Comparison of ENCODE assay signal across 1 cellular context in the genomic region with DNA sequence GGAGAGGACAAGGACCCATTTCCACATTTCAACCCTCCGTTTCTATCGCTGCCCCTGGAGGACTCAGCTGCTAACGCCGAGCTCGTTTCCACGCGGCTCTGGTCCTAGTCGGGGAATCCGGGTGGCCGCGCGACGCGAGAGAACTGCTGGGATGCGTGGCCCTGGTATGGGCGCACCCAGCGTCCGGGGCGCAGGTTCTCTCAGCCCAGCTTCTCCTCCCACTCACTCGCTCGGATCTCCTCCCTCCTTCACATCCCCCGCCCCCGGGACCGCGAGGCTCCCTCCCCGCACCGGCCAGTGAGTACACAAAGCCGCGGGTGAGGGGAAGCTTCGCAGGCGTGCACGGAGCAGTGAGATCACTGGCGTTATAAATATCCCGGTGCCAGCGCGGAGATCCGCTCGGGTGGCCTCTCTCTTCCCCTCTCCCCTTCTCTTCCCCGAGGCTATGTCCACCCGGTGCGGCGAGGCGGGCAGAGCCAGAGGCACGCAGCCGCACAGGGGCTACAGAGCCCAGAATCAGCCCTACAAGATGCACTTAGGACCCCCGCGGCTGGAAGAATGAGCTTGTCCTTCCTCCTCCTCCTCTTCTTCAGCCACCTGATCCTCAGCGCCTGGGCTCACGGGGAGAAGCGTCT.
A peak's percentile ranks its signal among the peaks of the same experiment; 100 is the strongest.
TF ChIP-seq lines count a peak whose summit lies in the region.

A gene with protein sequence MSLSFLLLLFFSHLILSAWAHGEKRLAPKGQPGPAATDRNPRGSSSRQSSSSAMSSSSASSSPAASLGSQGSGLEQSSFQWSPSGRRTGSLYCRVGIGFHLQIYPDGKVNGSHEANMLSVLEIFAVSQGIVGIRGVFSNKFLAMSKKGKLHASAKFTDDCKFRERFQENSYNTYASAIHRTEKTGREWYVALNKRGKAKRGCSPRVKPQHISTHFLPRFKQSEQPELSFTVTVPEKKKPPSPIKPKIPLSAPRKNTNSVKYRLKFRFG (plus strand): TSS at position 398 of the 635 bp plus-strand sequence. CDS start 161 bp downstream, at position 559.

TF ChIP-seq in K562, 482 proteins besides CTCF, POLR2A, EP300 and RAD21 (continued from another document and continues in another):
- TF ChIP-seq, protein P1, sequence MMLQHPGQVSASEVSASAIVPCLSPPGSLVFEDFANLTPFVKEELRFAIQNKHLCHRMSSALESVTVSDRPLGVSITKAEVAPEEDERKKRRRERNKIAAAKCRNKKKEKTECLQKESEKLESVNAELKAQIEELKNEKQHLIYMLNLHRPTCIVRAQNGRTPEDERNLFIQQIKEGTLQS (IDR thresholded peaks at IDR 0.05): no peak
- TF ChIP-seq, protein P1 (CRISPR knock-in tag; conservative IDR thresholded peaks at IDR 0.05): no peak
- TF ChIP-seq FOXM1 (IDR thresholded peaks at IDR 0.05; ENCODE audit: low read depth): no peak
- no peak for TF ChIP-seq FOXM1 (CRISPR knock-in tag; IDR thresholded peaks at IDR 0.05; ENCODE audit: low read depth)
- no peak for TF ChIP-seq ZBED1 (IDR thresholded peaks at IDR 0.05)
- TF ChIP-seq ZNF764 (CRISPR knock-in tag; IDR thresholded peaks at IDR 0.05; ENCODE audit: low read depth): no peak
- no peak for TF ChIP-seq ZNF263 (CRISPR knock-in tag; IDR thresholded peaks at IDR 0.05; ENCODE audit: borderline replicate concordance)
- no peak for TF ChIP-seq DDX20 (tag; IDR thresholded peaks at IDR 0.05; ENCODE audit: low read depth)
- no peak for TF ChIP-seq MCM5 (IDR thresholded peaks at IDR 0.05; ENCODE audit: low read depth)
- no peak for TF ChIP-seq CBX2 (IDR thresholded peaks at IDR 0.05; ENCODE audit: insufficient read depth, low read length, poor library complexity, severe bottlenecking)
- peak; percentile 90 for TF ChIP-seq HNRNPLL (IDR thresholded peaks at IDR 0.05; ENCODE audit: low read depth, low read length, poor library complexity, severe bottlenecking)
- TF ChIP-seq, protein P2, sequence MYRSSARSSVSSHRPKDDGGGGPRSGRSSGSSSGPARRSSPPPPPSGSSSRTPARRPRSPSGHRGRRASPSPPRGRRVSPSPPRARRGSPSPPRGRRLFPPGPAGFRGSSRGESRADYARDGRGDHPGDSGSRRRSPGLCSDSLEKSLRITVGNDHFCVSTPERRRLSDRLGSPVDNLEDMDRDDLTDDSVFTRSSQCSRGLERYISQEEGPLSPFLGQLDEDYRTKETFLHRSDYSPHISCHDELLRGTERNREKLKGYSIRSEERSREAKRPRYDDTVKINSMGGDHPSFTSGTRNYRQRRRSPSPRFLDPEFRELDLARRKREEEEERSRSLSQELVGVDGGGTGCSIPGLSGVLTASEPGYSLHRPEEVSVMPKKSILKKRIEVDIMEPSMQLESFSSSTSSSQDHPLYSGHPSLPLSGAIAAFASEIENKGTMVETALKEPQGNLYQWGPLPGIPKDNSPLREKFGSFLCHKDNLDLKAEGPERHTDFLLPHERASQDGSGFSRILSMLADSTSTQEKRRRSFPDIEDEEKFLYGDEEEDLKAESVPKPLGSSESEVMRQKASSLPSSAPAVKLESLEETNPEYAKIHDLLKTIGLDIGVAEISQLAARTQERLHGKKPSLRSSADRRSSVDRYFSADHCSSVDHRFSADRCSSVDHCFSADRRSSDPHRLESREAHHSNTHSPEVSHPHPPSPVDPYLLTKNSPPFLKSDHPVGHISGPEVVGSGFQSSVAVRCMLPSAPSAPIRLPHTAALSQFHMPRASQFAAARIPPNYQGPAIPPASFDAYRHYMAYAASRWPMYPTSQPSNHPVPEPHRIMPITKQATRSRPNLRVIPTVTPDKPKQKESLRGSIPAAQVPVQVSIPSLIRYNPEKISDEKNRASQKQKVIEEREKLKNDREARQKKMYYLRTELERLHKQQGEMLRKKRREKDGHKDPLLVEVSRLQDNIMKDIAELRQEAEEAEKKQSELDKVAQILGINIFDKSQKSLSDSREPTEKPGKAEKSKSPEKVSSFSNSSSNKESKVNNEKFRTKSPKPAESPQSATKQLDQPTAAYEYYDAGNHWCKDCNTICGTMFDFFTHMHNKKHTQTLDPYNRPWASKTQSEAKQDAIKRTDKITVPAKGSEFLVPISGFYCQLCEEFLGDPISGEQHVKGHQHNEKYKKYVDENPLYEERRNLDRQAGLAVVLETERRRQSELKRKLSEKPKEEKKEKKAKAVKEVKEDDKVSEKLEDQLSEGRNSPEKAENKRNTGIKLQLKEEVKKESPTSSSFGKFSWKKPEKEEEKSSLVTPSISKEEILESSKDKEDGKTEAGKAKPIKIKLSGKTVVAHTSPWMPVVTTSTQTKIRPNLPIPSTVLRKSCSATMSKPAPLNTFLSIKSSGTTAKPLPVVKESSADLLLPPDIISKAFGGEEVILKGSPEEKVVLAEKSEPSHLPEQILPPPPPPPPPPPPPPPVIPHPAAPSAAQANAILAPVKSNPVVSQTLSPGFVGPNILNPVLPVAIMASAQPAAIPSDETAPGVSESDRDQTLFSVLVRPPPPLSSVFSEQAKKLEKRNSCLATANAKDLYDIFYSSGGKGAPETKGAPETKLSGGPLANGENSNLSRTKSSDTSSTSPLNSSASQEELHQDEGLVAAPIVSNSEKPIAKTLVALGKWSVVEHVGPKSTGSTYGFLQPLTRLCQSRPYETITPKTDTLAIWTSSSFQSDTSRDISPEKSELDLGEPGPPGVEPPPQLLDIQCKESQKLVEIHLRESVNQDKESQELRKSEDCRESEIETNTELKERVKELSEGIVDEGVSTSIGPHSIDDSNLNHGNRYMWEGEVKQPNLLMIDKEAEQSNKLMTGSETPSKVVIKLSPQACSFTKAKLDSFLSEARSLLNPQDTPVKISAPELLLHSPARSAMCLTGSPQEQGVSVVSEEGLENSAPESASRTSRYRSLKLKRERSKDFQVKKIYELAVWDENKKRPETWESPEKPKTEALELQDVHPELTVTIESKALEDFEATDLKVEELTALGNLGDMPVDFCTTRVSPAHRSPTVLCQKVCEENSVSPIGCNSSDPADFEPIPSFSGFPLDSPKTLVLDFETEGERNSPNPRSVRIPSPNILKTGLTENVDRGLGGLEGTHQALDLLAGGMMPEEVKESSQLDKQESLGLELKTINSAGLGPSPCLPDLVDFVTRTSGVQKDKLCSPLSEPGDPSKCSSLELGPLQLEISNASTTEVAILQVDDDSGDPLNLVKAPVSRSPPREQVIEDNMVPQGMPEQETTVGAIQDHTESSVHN (IDR thresholded peaks at IDR 0.05; ENCODE audit: borderline replicate concordance in 1 of 2, low read depth in 1 of 2): no peak
- TF ChIP-seq SMARCE1 (IDR thresholded peaks at IDR 0.05): no peak
- no peak for TF ChIP-seq YBX1 (IDR thresholded peaks at IDR 0.05)
- TF ChIP-seq FOXK1 (CRISPR knock-in tag; IDR thresholded peaks at IDR 0.05; ENCODE audit: borderline replicate concordance): no peak
- TF ChIP-seq BACH1 (tag; IDR thresholded peaks at IDR 0.05): no peak
- TF ChIP-seq FOXJ2 (tag; IDR thresholded peaks at IDR 0.05): no peak
- TF ChIP-seq, protein P3, sequence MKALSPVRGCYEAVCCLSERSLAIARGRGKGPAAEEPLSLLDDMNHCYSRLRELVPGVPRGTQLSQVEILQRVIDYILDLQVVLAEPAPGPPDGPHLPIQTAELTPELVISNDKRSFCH (CRISPR knock-in tag; IDR thresholded peaks at IDR 0.05): no peak
- TF ChIP-seq, protein P3 (tag; IDR thresholded peaks at IDR 0.05): no peak
- TF ChIP-seq ZNF668 (CRISPR knock-in tag; IDR thresholded peaks at IDR 0.05): no peak
- TF ChIP-seq, protein P4, sequence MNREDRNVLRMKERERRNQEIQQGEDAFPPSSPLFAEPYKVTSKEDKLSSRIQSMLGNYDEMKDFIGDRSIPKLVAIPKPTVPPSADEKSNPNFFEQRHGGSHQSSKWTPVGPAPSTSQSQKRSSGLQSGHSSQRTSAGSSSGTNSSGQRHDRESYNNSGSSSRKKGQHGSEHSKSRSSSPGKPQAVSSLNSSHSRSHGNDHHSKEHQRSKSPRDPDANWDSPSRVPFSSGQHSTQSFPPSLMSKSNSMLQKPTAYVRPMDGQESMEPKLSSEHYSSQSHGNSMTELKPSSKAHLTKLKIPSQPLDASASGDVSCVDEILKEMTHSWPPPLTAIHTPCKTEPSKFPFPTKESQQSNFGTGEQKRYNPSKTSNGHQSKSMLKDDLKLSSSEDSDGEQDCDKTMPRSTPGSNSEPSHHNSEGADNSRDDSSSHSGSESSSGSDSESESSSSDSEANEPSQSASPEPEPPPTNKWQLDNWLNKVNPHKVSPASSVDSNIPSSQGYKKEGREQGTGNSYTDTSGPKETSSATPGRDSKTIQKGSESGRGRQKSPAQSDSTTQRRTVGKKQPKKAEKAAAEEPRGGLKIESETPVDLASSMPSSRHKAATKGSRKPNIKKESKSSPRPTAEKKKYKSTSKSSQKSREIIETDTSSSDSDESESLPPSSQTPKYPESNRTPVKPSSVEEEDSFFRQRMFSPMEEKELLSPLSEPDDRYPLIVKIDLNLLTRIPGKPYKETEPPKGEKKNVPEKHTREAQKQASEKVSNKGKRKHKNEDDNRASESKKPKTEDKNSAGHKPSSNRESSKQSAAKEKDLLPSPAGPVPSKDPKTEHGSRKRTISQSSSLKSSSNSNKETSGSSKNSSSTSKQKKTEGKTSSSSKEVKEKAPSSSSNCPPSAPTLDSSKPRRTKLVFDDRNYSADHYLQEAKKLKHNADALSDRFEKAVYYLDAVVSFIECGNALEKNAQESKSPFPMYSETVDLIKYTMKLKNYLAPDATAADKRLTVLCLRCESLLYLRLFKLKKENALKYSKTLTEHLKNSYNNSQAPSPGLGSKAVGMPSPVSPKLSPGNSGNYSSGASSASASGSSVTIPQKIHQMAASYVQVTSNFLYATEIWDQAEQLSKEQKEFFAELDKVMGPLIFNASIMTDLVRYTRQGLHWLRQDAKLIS (CRISPR knock-in tag; IDR thresholded peaks at IDR 0.05): 0 out of 2 replicates have a peak, but pooled peaks have one; percentile 56
- TF ChIP-seq, protein P5, sequence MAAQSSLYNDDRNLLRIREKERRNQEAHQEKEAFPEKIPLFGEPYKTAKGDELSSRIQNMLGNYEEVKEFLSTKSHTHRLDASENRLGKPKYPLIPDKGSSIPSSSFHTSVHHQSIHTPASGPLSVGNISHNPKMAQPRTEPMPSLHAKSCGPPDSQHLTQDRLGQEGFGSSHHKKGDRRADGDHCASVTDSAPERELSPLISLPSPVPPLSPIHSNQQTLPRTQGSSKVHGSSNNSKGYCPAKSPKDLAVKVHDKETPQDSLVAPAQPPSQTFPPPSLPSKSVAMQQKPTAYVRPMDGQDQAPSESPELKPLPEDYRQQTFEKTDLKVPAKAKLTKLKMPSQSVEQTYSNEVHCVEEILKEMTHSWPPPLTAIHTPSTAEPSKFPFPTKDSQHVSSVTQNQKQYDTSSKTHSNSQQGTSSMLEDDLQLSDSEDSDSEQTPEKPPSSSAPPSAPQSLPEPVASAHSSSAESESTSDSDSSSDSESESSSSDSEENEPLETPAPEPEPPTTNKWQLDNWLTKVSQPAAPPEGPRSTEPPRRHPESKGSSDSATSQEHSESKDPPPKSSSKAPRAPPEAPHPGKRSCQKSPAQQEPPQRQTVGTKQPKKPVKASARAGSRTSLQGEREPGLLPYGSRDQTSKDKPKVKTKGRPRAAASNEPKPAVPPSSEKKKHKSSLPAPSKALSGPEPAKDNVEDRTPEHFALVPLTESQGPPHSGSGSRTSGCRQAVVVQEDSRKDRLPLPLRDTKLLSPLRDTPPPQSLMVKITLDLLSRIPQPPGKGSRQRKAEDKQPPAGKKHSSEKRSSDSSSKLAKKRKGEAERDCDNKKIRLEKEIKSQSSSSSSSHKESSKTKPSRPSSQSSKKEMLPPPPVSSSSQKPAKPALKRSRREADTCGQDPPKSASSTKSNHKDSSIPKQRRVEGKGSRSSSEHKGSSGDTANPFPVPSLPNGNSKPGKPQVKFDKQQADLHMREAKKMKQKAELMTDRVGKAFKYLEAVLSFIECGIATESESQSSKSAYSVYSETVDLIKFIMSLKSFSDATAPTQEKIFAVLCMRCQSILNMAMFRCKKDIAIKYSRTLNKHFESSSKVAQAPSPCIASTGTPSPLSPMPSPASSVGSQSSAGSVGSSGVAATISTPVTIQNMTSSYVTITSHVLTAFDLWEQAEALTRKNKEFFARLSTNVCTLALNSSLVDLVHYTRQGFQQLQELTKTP (IDR thresholded peaks at IDR 0.05; ENCODE audit: low read depth in 1 of 2, partially characterized antibody in 2 of 2): no peak
- TF ChIP-seq ZNF695 (CRISPR knock-in tag; IDR thresholded peaks at IDR 0.05): no peak
- no peak for TF ChIP-seq KLF6 (CRISPR knock-in tag; IDR thresholded peaks at IDR 0.05; ENCODE audit: borderline replicate concordance)
- no peak for TF ChIP-seq ZNF830 (CRISPR knock-in tag; IDR thresholded peaks at IDR 0.05)
- no peak for TF ChIP-seq HNRNPH1 (optimal IDR thresholded peaks at IDR 0.05; ENCODE audit: low read depth, low read length)
- TF ChIP-seq NFYB (IDR thresholded peaks at IDR 0.05; ENCODE audit: extremely low read depth, insufficient read length): no peak
- TF ChIP-seq BRD9 (IDR thresholded peaks at IDR 0.05; ENCODE audit: low read depth, partially characterized antibody): peak; percentile 1
- TF ChIP-seq RBBP5 (IDR thresholded peaks at IDR 0.05; ENCODE audit: borderline replicate concordance, insufficient read depth, low read length, poor library complexity, severe bottlenecking): peak; percentile 58
- TF ChIP-seq TAF1 (IDR thresholded peaks at IDR 0.05; ENCODE audit: control insufficient read depth, extremely low read depth, insufficient read depth, low read length, severe bottlenecking): peak; percentile 74
- no peak for TF ChIP-seq BRF1 (IDR thresholded peaks at IDR 0.05; ENCODE audit: borderline replicate concordance, extremely low read depth, insufficient read length)
- 0 out of 4 replicates have a peak, but pooled peaks of 1 of the 2 experiments have one; percentile 6 for TF ChIP-seq HDAC1 (IDR thresholded peaks at IDR 0.05)
- TF ChIP-seq SRSF1 (IDR thresholded peaks at IDR 0.05; ENCODE audit: low read depth, low read length): no peak
- TF ChIP-seq NCOA1 (IDR thresholded peaks at IDR 0.05; ENCODE audit: low read depth): no peak
- no peak for TF ChIP-seq SMAD1 (IDR thresholded peaks at IDR 0.05; ENCODE audit: low read depth, low read length, partially characterized antibody)
- TF ChIP-seq ATF1 (CRISPR knock-in tag; IDR thresholded peaks at IDR 0.05): no peak
- no peak for TF ChIP-seq ATF1 (tag; IDR thresholded peaks at IDR 0.05)
- TF ChIP-seq, protein P6, sequence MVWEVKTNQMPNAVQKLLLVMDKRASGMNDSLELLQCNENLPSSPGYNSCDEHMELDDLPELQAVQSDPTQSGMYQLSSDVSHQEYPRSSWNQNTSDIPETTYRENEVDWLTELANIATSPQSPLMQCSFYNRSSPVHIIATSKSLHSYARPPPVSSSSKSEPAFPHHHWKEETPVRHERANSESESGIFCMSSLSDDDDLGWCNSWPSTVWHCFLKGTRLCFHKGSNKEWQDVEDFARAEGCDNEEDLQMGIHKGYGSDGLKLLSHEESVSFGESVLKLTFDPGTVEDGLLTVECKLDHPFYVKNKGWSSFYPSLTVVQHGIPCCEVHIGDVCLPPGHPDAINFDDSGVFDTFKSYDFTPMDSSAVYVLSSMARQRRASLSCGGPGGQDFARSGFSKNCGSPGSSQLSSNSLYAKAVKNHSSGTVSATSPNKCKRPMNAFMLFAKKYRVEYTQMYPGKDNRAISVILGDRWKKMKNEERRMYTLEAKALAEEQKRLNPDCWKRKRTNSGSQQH (CRISPR knock-in tag; IDR thresholded peaks at IDR 0.05): no peak
- peak; percentile 77 for TF ChIP-seq PHF8 (IDR thresholded peaks at IDR 0.05; ENCODE audit: borderline replicate concordance, low read length)
- TF ChIP-seq U2AF1 (optimal IDR thresholded peaks at IDR 0.05; ENCODE audit: low read depth, low read length): no peak
- no peak for TF ChIP-seq ZNF23 (CRISPR knock-in tag; IDR thresholded peaks at IDR 0.05)
